In the genomic region with DNA sequence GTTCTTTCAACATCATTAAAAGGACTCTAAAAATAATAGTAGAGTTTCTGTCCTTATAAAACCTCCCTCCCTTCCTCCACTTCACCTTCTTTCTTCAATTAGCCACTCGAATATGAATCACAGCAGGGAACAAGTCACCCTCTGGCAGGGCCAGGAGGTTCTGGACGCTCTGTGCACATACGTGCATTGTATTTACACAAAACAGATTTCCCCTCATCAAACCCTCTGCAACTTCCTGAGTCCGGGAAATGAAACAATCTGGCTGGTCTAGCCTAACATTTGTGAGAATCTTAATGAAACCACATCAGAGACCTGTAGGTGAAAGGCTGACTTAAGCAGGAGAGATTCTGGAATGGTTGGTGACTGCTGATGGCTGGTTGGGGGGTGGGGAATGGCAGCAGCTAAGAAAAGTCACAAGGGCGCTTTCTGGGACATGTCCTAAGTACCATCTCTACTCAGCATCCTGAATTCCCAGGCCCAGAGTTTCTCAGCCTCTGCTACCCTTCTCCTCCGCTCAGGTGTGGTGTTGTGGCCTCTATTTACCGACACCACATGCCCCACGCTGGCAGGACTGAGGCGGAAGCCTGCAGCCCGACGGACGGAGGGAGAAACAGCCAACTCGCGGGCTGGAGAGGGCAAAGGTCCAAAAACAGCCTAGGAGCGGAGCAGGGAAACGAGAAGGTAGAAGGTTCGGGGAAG, we compare ENCODE assay signal across 1 cellular context.
TF ChIP-seq lines count a peak whose summit lies in the region.

No MANE protein-coding gene starts in this region.

TF ChIP-seq in WTC11, 78 proteins besides CTCF, POLR2A, EP300 and RAD21 (continued from another document):
- no peak for TF ChIP-seq ZNF532 (CRISPR knock-in tag; IDR thresholded peaks at IDR 0.05; ENCODE audit: borderline replicate concordance)
- no peak for TF ChIP-seq CREB1 (CRISPR knock-in tag; IDR thresholded peaks at IDR 0.05)
- no peak for TF ChIP-seq JUN (CRISPR knock-in tag; IDR thresholded peaks at IDR 0.05)
- TF ChIP-seq, protein P1, sequence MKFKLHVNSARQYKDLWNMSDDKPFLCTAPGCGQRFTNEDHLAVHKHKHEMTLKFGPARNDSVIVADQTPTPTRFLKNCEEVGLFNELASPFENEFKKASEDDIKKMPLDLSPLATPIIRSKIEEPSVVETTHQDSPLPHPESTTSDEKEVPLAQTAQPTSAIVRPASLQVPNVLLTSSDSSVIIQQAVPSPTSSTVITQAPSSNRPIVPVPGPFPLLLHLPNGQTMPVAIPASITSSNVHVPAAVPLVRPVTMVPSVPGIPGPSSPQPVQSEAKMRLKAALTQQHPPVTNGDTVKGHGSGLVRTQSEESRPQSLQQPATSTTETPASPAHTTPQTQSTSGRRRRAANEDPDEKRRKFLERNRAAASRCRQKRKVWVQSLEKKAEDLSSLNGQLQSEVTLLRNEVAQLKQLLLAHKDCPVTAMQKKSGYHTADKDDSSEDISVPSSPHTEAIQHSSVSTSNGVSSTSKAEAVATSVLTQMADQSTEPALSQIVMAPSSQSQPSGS (CRISPR knock-in tag; IDR thresholded peaks at IDR 0.05; ENCODE audit: borderline replicate concordance, low read depth): no peak
- no peak for TF ChIP-seq USF1 (CRISPR knock-in tag; IDR thresholded peaks at IDR 0.05)
- no peak for TF ChIP-seq MYBL2 (CRISPR knock-in tag; IDR thresholded peaks at IDR 0.05)
- no peak for TF ChIP-seq ZBTB21 (CRISPR knock-in tag; IDR thresholded peaks at IDR 0.05; ENCODE audit: borderline replicate concordance)
TF ChIP-seq in WTC11: peak in this region for 0.
